Comparison of ENCODE assay signal across 14 cellular contexts in genomic region chr1:186442651-186443114, GRCh38. TPM values are rescaled to one million over a fixed set of nuclear protein-coding genes. Genes with fewer than 3 reads are reported as not detected.
DNase-seq lines count a peak whose midpoint lies in the region; ATAC-seq, FAIRE-seq and TF ChIP-seq lines count a peak whose summit lies in the region.
"Had no signal": no experiment of that assay in that cellular context is flagged by ENCODE, and none has a peak within 500 bp of the region (broad histone marks: within the 10 kb centered on the region; RNA-seq: fewer than 3 reads in every experiment).

No MANE protein-coding gene starts in this region.

- H3K9me3 Mint-ChIP-seq in MCF 10A (ENCODE audit: unreplicated experiment) = no peaks in the 10 kb centered on the region
- H3K9me3 Mint-ChIP-seq: CD8-positive, alpha-beta T cell had no signal

- peaks cover 15% of the 10 kb centered on the region for H3K4me1 Mint-ChIP-seq in MCF 10A (ENCODE audit: insufficient read depth, unreplicated experiment)

- BruUV-seq in MCF 10A (replicated peaks; lab: Mats Ljungman, UMichigan) = no TSS peak

- no peaks in the 10 kb centered on the region for H3K4me1 ChIP-seq in breast epithelium
- no peaks in the 10 kb centered on the region for H3K4me1 ChIP-seq in prostate gland (replicated peaks)
- no peaks in the 10 kb centered on the region for H3K4me1 ChIP-seq in pancreas

- TF ChIP-seq CTCF in MCF 10A (IDR thresholded peaks at IDR 0.05; ENCODE audit: unreplicated experiment) = no peak
- TF ChIP-seq CTCF in breast epithelium (IDR thresholded peaks at IDR 0.05) = no peak
- TF ChIP-seq CTCF in cardiac fibroblast (IDR thresholded peaks at IDR 0.05; ENCODE audit: low read depth, low read length) = no peak
- no peak for TF ChIP-seq CTCF in prostate gland (IDR thresholded peaks at IDR 0.05)
- TF ChIP-seq CTCF in pancreas (IDR thresholded peaks at IDR 0.05) = no peak

- H3K4me3 Mint-ChIP-seq in MCF 10A (ENCODE audit: unreplicated experiment) = no peak overlapping the region
- H3K4me3 Mint-ChIP-seq: CD8-positive, alpha-beta T cell had no signal

- no peaks in the 10 kb centered on the region for H3K36me3 ChIP-seq in breast epithelium
- H3K36me3 ChIP-seq in prostate gland = no peaks in the 10 kb centered on the region
- H3K36me3 ChIP-seq in pancreas = no peaks in the 10 kb centered on the region

- ATAC-seq in pancreas = no peak
- ATAC-seq: CD8-positive, alpha-beta T cell; left ventricle myocardium superior had no signal

- no peaks in the 10 kb centered on the region for H3K9me3 ChIP-seq in breast epithelium
- H3K9me3 ChIP-seq in prostate gland = no peaks in the 10 kb centered on the region
- H3K9me3 ChIP-seq in pancreas = no peaks in the 10 kb centered on the region

- CTCF ChIA-PET in MCF 10A (lab: Yijun Ruan, JAX) = interaction anchor here (0.5 to 0.6 kb wide), 2 partner anchors 435 to 481 kb away, joined by 3 read pairs; no protein-coding TSS in a partner anchor

- no peaks in the 10 kb centered on the region for H3K27me3 Mint-ChIP-seq in MCF 10A (ENCODE audit: insufficient read depth, unreplicated experiment)

- no peak for FAIRE-seq in pancreas (lab: Jason Lieb, UNC)

- H3K27me3 ChIP-seq in breast epithelium (no peaks in the 10 kb centered on the region), prostate gland (replicated peaks; ENCODE audit: insufficient read depth) (no peaks in the 10 kb centered on the region), pancreas (no peaks in the 10 kb centered on the region)

- POLR2A ChIA-PET in MCF 10A (lab: Yijun Ruan, JAX) = interaction anchor here (0.6 kb wide), 1 partner anchor 122 kb away, joined by 3 read pairs; no protein-coding TSS in a partner anchor

- intact Hi-C loops in MCF 10A (cut with micrococcal nuclease) (no loop called here), breast epithelium (cut with DNase I; ENCODE audit: low total_unique reads) (no loop called here), prostate gland (cut with DNase I) (no loop called here), pancreas (cut with DNase I) (no loop called here)

- TF ChIP-seq POLR2A in breast epithelium (IDR thresholded peaks at IDR 0.05) (no peak), prostate gland (IDR thresholded peaks at IDR 0.05) (no peak)

- H3K4me3 ChIP-seq in breast epithelium (no peak overlapping the region), cardiac fibroblast (replicated peaks in 1 of 2; ENCODE audit: low read depth in 2 of 2, low read length in 2 of 2) (no peak overlapping the region), prostate gland (no peak overlapping the region), pancreas (no peak overlapping the region)

- H3K36me3 Mint-ChIP-seq in MCF 10A (ENCODE audit: insufficient read depth, unreplicated experiment) = peaks cover 9% of the 10 kb centered on the region
- H3K36me3 Mint-ChIP-seq: CD8-positive, alpha-beta T cell had no signal

- peak overlapping the region; percentile 54 for H3K27ac Mint-ChIP-seq in MCF 10A (ENCODE audit: low read depth, unreplicated experiment)
- H3K27ac Mint-ChIP-seq: CD8-positive, alpha-beta T cell had no signal

- DNase-seq in MCF 10A (ENCODE audit: unreplicated experiment) (peak; percentile 24), breast epithelium (ENCODE audit: low spot score in 2 of 2) (no peak), NCI-H774 (lab: John Stamatoyannopoulos, UW) (peak; percentile 10), cardiac fibroblast (ENCODE audit: low read depth in 2 of 2) (peak; percentile 58 to 67), prostate gland (ENCODE audit: low spot score) (no peak), pancreas (no peak), HuH-7.5 (ENCODE audit: low spot score) (no peak), NCI-H2107 treated with DMSO at 0.1 percent for 48 hours (lab: John Stamatoyannopoulos, UW; ENCODE audit: unreplicated experiment) (no peak)
- DNase-seq: CD8-positive, alpha-beta T cell; left ventricle myocardium superior; NCI-H524 treated with DMSO at 0.1 percent for 48 hours; retina; T-helper 9 cell had no signal

- H3K27ac ChIP-seq in breast epithelium = no peak overlapping the region
- H3K27ac ChIP-seq in prostate gland = no peak overlapping the region
- no peak overlapping the region for H3K27ac ChIP-seq in pancreas

RNA-seq across cellular contexts. Expression of gene PDC, which starts 18.2 kb away (rescaled TPM):
- total RNA-seq in MCF 10A (2022) (not detected in 2 replicates), breast epithelium (not detected), prostate gland (not detected), pancreas (not detected)
- polyA plus RNA-seq in pancreas = not detected
- total RNA-seq: CD8-positive, alpha-beta T cell; epithelial cell of proximal tubule; left ventricle myocardium superior had no signal

Comparison
In these comparisons a context has a peak if more than half of its experiments do, and no peak if none do; other contexts are left out.
1. DNase-seq: peak in MCF 10A (single experiment), NCI-H774 (single experiment) and cardiac fibroblast (2 of 2); none in breast epithelium (0 of 2), prostate gland (single experiment), pancreas (0 of 6), HuH-7.5 (single experiment) and NCI-H2107 treated with DMSO at 0.1 percent for 48 hours (single experiment).